Comparison of ENCODE assay signal across 8 cellular contexts in genomic region chr7:108503112-108504026, GRCh38. TPM values are rescaled to one million over a fixed set of nuclear protein-coding genes. Genes with fewer than 3 reads are reported as not detected.
A peak's percentile ranks its signal among the peaks of the same experiment; 100 is the strongest.
DNase-seq lines count a peak whose midpoint lies in the region; ATAC-seq and TF ChIP-seq lines count a peak whose summit lies in the region.

No MANE protein-coding gene starts in this region.

- TF ChIP-seq CTCF in GM12864 (IDR thresholded peaks at IDR 0.05; ENCODE audit: low read depth, low read length, missing control alignments) = no peak
- TF ChIP-seq CTCF in fibroblast of the aortic adventitia (IDR thresholded peaks at IDR 0.05; ENCODE audit: insufficient read depth, low read length) = no peak

- ATAC-seq in GM21423 (IDR thresholded peaks at IDR 0.05; ENCODE audit: unreplicated experiment) (peak; percentile 96), HG03442 (IDR thresholded peaks at IDR 0.05; ENCODE audit: unreplicated experiment) (peak; percentile 93)

- H3K4me3 ChIP-seq in GM12864 (ENCODE audit: low read depth, low read length) (no peak overlapping the region), fibroblast of the aortic adventitia (ENCODE audit: low read depth, low read length) (no peak overlapping the region)

- DNase-seq in GM12864 (ENCODE audit: low read depth) (peak; percentile 39), fibroblast of the aortic adventitia (ENCODE audit: low read depth) (peak; percentile 50), HCEC 1CT (no peak), SHP77 (lab: John Stamatoyannopoulos, UW) (no peak), HK-2 (ENCODE audit: unreplicated experiment) (no peak), HuH-7.5 (ENCODE audit: low spot score) (no peak)

RNA-seq across cellular contexts. Expression of gene PNPLA8, which starts 22.6 kb away (rescaled TPM):
- 37.4 and 48.1 TPM in 2 replicates for total RNA-seq in fibroblast of the aortic adventitia (ENCODE audit: low replicate concordance)

RNA-seq across cellular contexts. Expression of gene NRCAM, which starts 47.1 kb away (rescaled TPM):
- 2.3 and 5.4 TPM in 2 replicates for total RNA-seq in fibroblast of the aortic adventitia (ENCODE audit: low replicate concordance)

Comparison
In these comparisons a context has a peak if more than half of its experiments do, and no peak if none do; other contexts are left out.
1. DNase-seq: peak in GM12864 (single experiment) and fibroblast of the aortic adventitia (single experiment); none in HCEC 1CT (single experiment), SHP77 (0 of 2), HK-2 (single experiment) and HuH-7.5 (single experiment).